Comparison of ENCODE assay signal across 37 cellular contexts in genomic region chr2:210299974-210300373, GRCh38. TPM values are rescaled to one million over a fixed set of nuclear protein-coding genes. Genes with fewer than 3 reads are reported as not detected.
"Had no signal": no experiment of that assay in that cellular context is flagged by ENCODE, and none has a peak within 500 bp of the region (broad histone marks: within the 10 kb centered on the region; RNA-seq: fewer than 3 reads in every experiment).

No MANE protein-coding gene starts in this region.

- H3K27me3 ChIP-seq: adrenal gland, body of pancreas, breast epithelium had no signal

- H3K27ac ChIP-seq: adrenal gland, body of pancreas, breast epithelium, PC-9, RWPE1, VCaP had no signal

- H3K36me3 ChIP-seq: adrenal gland, breast epithelium had no signal

- DNase-seq: activated B cell treated with CpG ODN at 0.5 μM for 24 hours; activated CD4-positive, alpha-beta memory T cell treated with anti-CD3 and anti-CD28 coated beads for 36 hours; activated CD4-positive, alpha-beta T cell treated with anti-CD3 and anti-CD28 coated beads for 4 hours; activated CD4-positive, alpha-beta T cell treated with anti-CD3 and anti-CD28 coated beads, Interleukin-2, amount 50 U/mL, for 1 hour; activated CD4-positive, CD25-positive, alpha-beta regulatory T cell treated with anti-CD3 and anti-CD28 coated beads, Interleukin-2, amount 50 U/mL, for 72 hours; activated CD8-positive, alpha-beta memory T cell treated with anti-CD3 and anti-CD28 coated beads, Interleukin-2, amount 50 U/mL, for 4 hours; activated gamma-delta T cell treated with Interleukin-2 at 50 U/mL for 16 hours; activated naive CD4-positive, alpha-beta T cell treated with anti-CD3 and anti-CD28 coated beads for 36 hours; activated T-cell treated with anti-CD3 and anti-CD28 coated beads for 4 hours; activated T-cell treated with anti-CD3 and anti-CD28 coated beads, Interleukin-2, amount 50 U/mL, for 4 hours; adrenal gland; body of pancreas; cerebellar nuclear complex; NCI-H1105; NCI-H1417 treated with DMSO at 0.1 percent for 48 hours; NCI-H187 treated with DMSO at 0.1 percent for 48 hours; NCI-H2081; NCI-H2171 treated with DMSO at 0.1 percent for 48 hours; NCI-H2227 treated with DMSO at 0.1 percent for 48 hours; NCI-H446; NCI-H524; PC-9; SIG-M5; SW 1271; T-helper 1 cell; T-helper 2 cell; T-helper 9 cell had no signal

- H3K9me3 ChIP-seq: adrenal gland, body of pancreas, breast epithelium had no signal

- H3K4me3 ChIP-seq: adrenal gland, body of pancreas, breast epithelium, PC-9 had no signal

- H3K4me1 ChIP-seq: adrenal gland, body of pancreas, breast epithelium had no signal

- ATAC-seq: activated naive CD4-positive, alpha-beta T cell treated with anti-CD3 and anti-CD28 coated beads, Interleukin-2, amount 50 U/mL, for 72 hours; activated T-cell treated with anti-CD3 and anti-CD28 coated beads, Interleukin-2, amount 50 U/mL, for 4 hours; body of pancreas; Right ventricle myocardium inferior had no signal

- FAIRE-seq: astrocyte, RCC 7860 had no signal

RNA-seq across cellular contexts. Expression of gene MYL1, which starts 15.0 kb away (rescaled TPM):
- total RNA-seq: activated B cell treated with CpG ODN at 0.5 μM for 24 hours; activated CD4-positive, alpha-beta memory T cell treated with anti-CD3 and anti-CD28 coated beads for 36 hours; activated naive CD4-positive, alpha-beta T cell treated with anti-CD3 and anti-CD28 coated beads for 36 hours; activated naive CD4-positive, alpha-beta T cell treated with anti-CD3 and anti-CD28 coated beads, Interleukin-2, amount 50 U/mL, for 72 hours; activated T-cell treated with anti-CD3 and anti-CD28 coated beads, Interleukin-2, amount 50 U/mL, for 4 hours; activated T-helper 1 cell treated with anti-CD3 and anti-CD28 coated beads, Interleukin-12 subunit alpha, Interleukin-12 subunit beta, Interleukin-2, Interleukin-4 antibody, amounts not matched to agents 30 ng/mL and 10 ng/mL and 1 ng/mL, durations not matched to agents 14 hours and 24 hours and 36 hours; body of pancreas; breast epithelium; M059J; OCI-LY7; PC-9; Right ventricle myocardium inferior had no signal
